In the genomic region with DNA sequence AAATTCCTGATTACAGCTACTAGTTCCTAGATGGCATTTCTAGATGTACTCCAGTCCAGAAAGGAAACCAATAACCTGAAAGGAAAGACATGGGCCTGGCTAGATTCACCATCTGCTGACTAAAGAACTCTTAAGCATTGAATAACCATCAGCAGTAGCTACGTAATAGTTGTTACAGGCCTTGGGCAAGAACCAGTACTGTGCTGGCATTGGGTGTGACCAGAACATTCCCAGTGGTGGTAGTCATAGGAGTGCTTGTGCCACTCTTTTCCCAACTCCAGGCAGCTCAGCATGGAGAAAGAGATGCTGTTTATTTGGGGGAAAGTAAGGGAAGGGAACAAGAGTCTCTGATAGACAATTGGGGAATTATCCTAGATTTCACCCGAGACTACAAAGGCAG, we compare ENCODE assay signal across 19 cellular contexts.
DNase-seq lines count a peak whose midpoint lies in the region; ATAC-seq, FAIRE-seq and TF ChIP-seq lines count a peak whose summit lies in the region.
"Had no signal": no experiment of that assay in that cellular context is flagged by ENCODE, and none has a peak within 500 bp of the region (broad histone marks: within the 10 kb centered on the region; RNA-seq: fewer than 3 reads in every experiment).

No MANE protein-coding gene starts in this region.

- no peaks in the 10 kb centered on the region for H4K20me1 ChIP-seq in mammary epithelial cell (ENCODE audit: insufficient read depth, low read length)
- H4K20me1 ChIP-seq in keratinocyte (ENCODE audit: control insufficient read depth, extremely low read depth, insufficient read depth, low read length), result no peaks in the 10 kb centered on the region
- H4K20me1 ChIP-seq in GM23338 (replicated peaks; ENCODE audit: insufficient read depth), result no peaks in the 10 kb centered on the region

- CTCF ChIA-PET in AG04449 (lab: Yijun Ruan, JAX), result interaction anchor here (1.8 to 3.1 kb wide), 2 partner anchors 9 to 18 kb away, joined by 4 to 8 read pairs; no protein-coding TSS in a partner anchor
- CTCF ChIA-PET in mammary epithelial cell (lab: Charles Lee; ENCODE audit: low non-redundant PET), result no interaction called here

- in situ Hi-C loops in mammary epithelial cell (cut with MboI; ENCODE audit: low sequenced_read_pairs in 2 of 2), result no loop called here

- dilution Hi-C loops in mammary epithelial cell (cut with HindIII; ENCODE audit: low sequenced_read_pairs) (no loop called here), keratinocyte (cut with MboI; ENCODE audit: extremely low pct_ligation_motif_present, low sequenced_read_pairs) (no loop called here)

- DNase-seq in AG04449 (ENCODE audit: low read depth, low spot score), result peak; percentile 19
- DNase-seq in HS-5 (ENCODE audit: low read depth), result peak; percentile 71
- peak; percentile 95 for DNase-seq in mammary epithelial cell
- DNase-seq in keratinocyte (ENCODE audit: low read depth, low spot score), result peak; percentile 92
- DNase-seq in GM23338 (ENCODE audit: low spot score), result no peak
- no peak for DNase-seq in GM10266 (ENCODE audit: extremely low spot score)
- no peak for DNase-seq in nephron progenitor cell
- no peak for DNase-seq in erythroblast (lab: John Stamatoyannopoulos, UW)
- DNase-seq: activated CD4-positive, alpha-beta T cell treated with anti-CD3 and anti-CD28 coated beads for 4 hours; activated T-cell treated with anti-CD3 and anti-CD28 coated beads, Interleukin-2, amount 50 U/mL, for 4 hours; NCI-H1694; NCI-H524; sigmoid colon; stimulated activated naive B cell treated with anti-CD40 and anti-IgM and Interleukin-4, amounts not matched to agents 10 μg/mL and 1 μg/mL and 100 μg/mL, for 72 hours; upper lobe of left lung had no signal

- peak overlapping the region; percentile 86 for H3K27ac ChIP-seq in mammary epithelial cell (ENCODE audit: insufficient read depth, low read depth, low read length)
- peak overlapping the region; percentile 87 for H3K27ac ChIP-seq in keratinocyte (ENCODE audit: control insufficient read depth, insufficient read depth, low read length)
- H3K27ac ChIP-seq in GM23338 (ENCODE audit: low read depth), result no peak overlapping the region
- H3K27ac ChIP-seq: sigmoid colon, upper lobe of left lung had no signal

- H3K4me1 Mint-ChIP-seq in GM23338 (no peaks in the 10 kb centered on the region), nephron progenitor cell (no peaks in the 10 kb centered on the region)
- H3K4me1 Mint-ChIP-seq: neural crest cell; stimulated activated naive B cell treated with anti-CD40 and anti-IgM and Interleukin-4, amounts not matched to agents 10 μg/mL and 1 μg/mL and 100 μg/mL, for 72 hours had no signal

- H3K27me3 ChIP-seq in mammary epithelial cell (ENCODE audit: insufficient read depth, low read length), result no peaks in the 10 kb centered on the region
- H3K27me3 ChIP-seq in keratinocyte (ENCODE audit: control insufficient read depth, extremely low read depth, insufficient read depth, low read length), result no peaks in the 10 kb centered on the region
- no peaks in the 10 kb centered on the region for H3K27me3 ChIP-seq in GM23338 (ENCODE audit: insufficient read depth)
- H3K27me3 ChIP-seq: sigmoid colon, upper lobe of left lung had no signal

- intact Hi-C loops in mammary epithelial cell (cut with micrococcal nuclease), result loop anchor here (5.0 to 10.0 kb wide), 4 partner anchors 43 to 332 kb away; a partner anchor contains a TSS

- ATAC-seq in GM23338, result no peak
- ATAC-seq: activated T-cell treated with anti-CD3 and anti-CD28 coated beads, Interleukin-2, amount 50 U/mL, for 4 hours; stimulated activated naive B cell treated with anti-CD40 and anti-IgM and Interleukin-4, amounts not matched to agents 10 μg/mL and 1 μg/mL and 100 μg/mL, for 72 hours had no signal

- H3K4me1 ChIP-seq in mammary epithelial cell (ENCODE audit: insufficient read depth, low read length) (peaks cover 32% of the 10 kb centered on the region), keratinocyte (ENCODE audit: control insufficient read depth, extremely low read depth, insufficient read depth, low read length) (peaks cover 30% of the 10 kb centered on the region), GM23338 (ENCODE audit: insufficient read depth) (no peaks in the 10 kb centered on the region)
- H3K4me1 ChIP-seq: sigmoid colon, upper lobe of left lung had no signal

- H3K9me1 ChIP-seq in keratinocyte (ENCODE audit: control insufficient read depth, extremely low read depth, insufficient read depth, low read length), result no peaks in the 10 kb centered on the region

- H3K9me3 Mint-ChIP-seq in GM23338 (no peaks in the 10 kb centered on the region), nephron progenitor cell (no peaks in the 10 kb centered on the region)
- H3K9me3 Mint-ChIP-seq: activated T-cell treated with anti-CD3 and anti-CD28 coated beads, Interleukin-2, amount 50 U/mL, for 4 hours; stimulated activated naive B cell treated with anti-CD40 and anti-IgM and Interleukin-4, amounts not matched to agents 10 μg/mL and 1 μg/mL and 100 μg/mL, for 72 hours had no signal

- no TSS peak for BruUV-seq in mammary epithelial cell (replicated peaks; lab: Mats Ljungman, UMichigan)

- H3F3A ChIP-seq in GM23338 (replicated peaks; ENCODE audit: low read depth), result no peaks in the 10 kb centered on the region

- H3K4me2 ChIP-seq in mammary epithelial cell (ENCODE audit: insufficient read depth, low read depth, low read length) (peak overlapping the region; percentile 55), keratinocyte (ENCODE audit: control insufficient read depth, extremely low read depth, insufficient read depth, low read depth, low read length) (peak overlapping the region; percentile 62), GM23338 (no peak overlapping the region)

- FAIRE-seq in keratinocyte (lab: Jason Lieb, UNC), result peak; percentile 96
- FAIRE-seq: H1, RCC 7860 had no signal

- H3K4me3 Mint-ChIP-seq in GM23338 (no peak overlapping the region), nephron progenitor cell (no peak overlapping the region)
- H3K4me3 Mint-ChIP-seq: activated T-cell treated with anti-CD3 and anti-CD28 coated beads, Interleukin-2, amount 50 U/mL, for 4 hours; dendritic cell treated with granulocyte-macrophage colony-stimulating factor and Interleukin-4, amounts not matched to agents 40 ng/mL and 50 ng/mL, for 4 days; neural crest cell; stimulated activated naive B cell treated with anti-CD40 and anti-IgM and Interleukin-4, amounts not matched to agents 10 μg/mL and 1 μg/mL and 100 μg/mL, for 72 hours had no signal

- H3K9me3 ChIP-seq in mammary epithelial cell (replicated peaks; ENCODE audit: insufficient read depth, low read length) (no peaks in the 10 kb centered on the region), keratinocyte (ENCODE audit: control insufficient read depth, low read depth, low read length) (no peaks in the 10 kb centered on the region)
- H3K9me3 ChIP-seq: sigmoid colon, upper lobe of left lung had no signal

- TF ChIP-seq CTCF in AG04449 (IDR thresholded peaks at IDR 0.05; ENCODE audit: insufficient read depth, low read length, missing control alignments) (no peak), mammary epithelial cell (conservative IDR thresholded peaks at IDR 0.05 in 1 of 2, IDR thresholded peaks at IDR 0.05 in 1 of 2; ENCODE audit: extremely low read depth in 1 of 2, insufficient read depth in 1 of 2, low read depth in 1 of 2, low read length in 2 of 2) (no peak), keratinocyte (optimal IDR thresholded peaks at IDR 0.05 in 1 of 3, IDR thresholded peaks at IDR 0.05 in 1 of 3, conservative IDR thresholded peaks at IDR 0.05 in 1 of 3; ENCODE audit: extremely low read depth in 1 of 3, insufficient read depth in 2 of 3, low read length in 3 of 3) (no peak), GM23338 (conservative IDR thresholded peaks at IDR 0.05; ENCODE audit: low read depth in 2 of 2) (no peak), GM10266 (IDR thresholded peaks at IDR 0.05; ENCODE audit: control insufficient read depth, insufficient read depth, low read depth, missing control alignments) (no peak), nephron progenitor cell (IDR thresholded peaks at IDR 0.05) (no peak)

- TF ChIP-seq POLR2A in erythroblast (IDR thresholded peaks at IDR 0.05; ENCODE audit: low read length), result no peak

- H3K36me3 ChIP-seq in mammary epithelial cell (ENCODE audit: insufficient read depth, low read length), result no peaks in the 10 kb centered on the region
- no peaks in the 10 kb centered on the region for H3K36me3 ChIP-seq in keratinocyte (ENCODE audit: control insufficient read depth in 2 of 2, extremely low read depth in 1 of 2, insufficient read depth in 2 of 2, low read length in 2 of 2)
- H3K36me3 ChIP-seq in GM23338 (ENCODE audit: insufficient read depth), result no peaks in the 10 kb centered on the region
- H3K36me3 ChIP-seq: sigmoid colon, upper lobe of left lung had no signal

- H2AFZ ChIP-seq in mammary epithelial cell (ENCODE audit: low read depth, low read length), result peak overlapping the region; percentile 74
- H2AFZ ChIP-seq in keratinocyte (ENCODE audit: control insufficient read depth, low read length), result peak overlapping the region; percentile 68
- no peak overlapping the region for H2AFZ ChIP-seq in GM23338

- no peak overlapping the region for H3K27ac Mint-ChIP-seq in GM23338
- H3K27ac Mint-ChIP-seq in nephron progenitor cell, result no peak overlapping the region
- H3K27ac Mint-ChIP-seq: dendritic cell treated with granulocyte-macrophage colony-stimulating factor and Interleukin-4, amounts not matched to agents 40 ng/mL and 50 ng/mL, for 4 days; stimulated activated naive B cell treated with anti-CD40 and anti-IgM and Interleukin-4, amounts not matched to agents 10 μg/mL and 1 μg/mL and 100 μg/mL, for 72 hours had no signal

- H3K4me3 ChIP-seq in AG04449 (ENCODE audit: low read depth, low read length) (no peak overlapping the region), mammary epithelial cell (replicated peaks in 1 of 3; ENCODE audit: insufficient read depth in 1 of 3, low read depth in 2 of 3, low read length in 3 of 3) (no peak overlapping the region), keratinocyte (ENCODE audit: control insufficient read depth in 2 of 3, extremely low read depth in 1 of 3, insufficient read depth in 2 of 3, low read depth in 1 of 3, low read length in 3 of 3) (no peak overlapping the region), GM23338 (no peak overlapping the region)
- H3K4me3 ChIP-seq: sigmoid colon, upper lobe of left lung had no signal

- H3K9me2 ChIP-seq in GM23338 (ENCODE audit: insufficient read depth), result no peaks in the 10 kb centered on the region; the same call in none of the 2 replicates

- 44% methylated on average over 2 of the region's 2 CpGs for WGBS in mammary epithelial cell (ENCODE audit: low coverage, missing lambda C conversion rate)

- no peaks in the 10 kb centered on the region for H3K36me3 Mint-ChIP-seq in GM23338 (ENCODE audit: low read depth)
- H3K36me3 Mint-ChIP-seq in nephron progenitor cell (ENCODE audit: low read depth), result no peaks in the 10 kb centered on the region
- H3K36me3 Mint-ChIP-seq: stimulated activated naive B cell treated with anti-CD40 and anti-IgM and Interleukin-4, amounts not matched to agents 10 μg/mL and 1 μg/mL and 100 μg/mL, for 72 hours had no signal

- POLR2A ChIA-PET in AG04449 (lab: Yijun Ruan, JAX), result no interaction called here

- no peak overlapping the region for H3K9ac ChIP-seq in mammary epithelial cell (ENCODE audit: insufficient read depth, low read length)
- H3K9ac ChIP-seq in keratinocyte (ENCODE audit: control insufficient read depth, extremely low read depth, insufficient read depth, low read length), result no peak overlapping the region

- H3K79me2 ChIP-seq in mammary epithelial cell (ENCODE audit: insufficient read depth, low read length) (no peaks in the 10 kb centered on the region), keratinocyte (ENCODE audit: control insufficient read depth, insufficient read depth, low read length) (no peaks in the 10 kb centered on the region), GM23338 (replicated peaks; ENCODE audit: insufficient read depth) (no peaks in the 10 kb centered on the region)

- no peaks in the 10 kb centered on the region for H3K27me3 Mint-ChIP-seq in GM23338 (ENCODE audit: insufficient read depth, low read depth, poor library complexity)
- H3K27me3 Mint-ChIP-seq in nephron progenitor cell (ENCODE audit: low read depth, poor library complexity), result no peaks in the 10 kb centered on the region
- H3K27me3 Mint-ChIP-seq: dendritic cell treated with granulocyte-macrophage colony-stimulating factor and Interleukin-4, amounts not matched to agents 40 ng/mL and 50 ng/mL, for 4 days; stimulated activated naive B cell treated with anti-CD40 and anti-IgM and Interleukin-4, amounts not matched to agents 10 μg/mL and 1 μg/mL and 100 μg/mL, for 72 hours had no signal

Comparison
In these comparisons a context has a peak if more than half of its experiments do, and no peak if none do; other contexts are left out.
1. DNase-seq: peak in AG04449 (single experiment), HS-5 (single experiment), mammary epithelial cell (single experiment) and keratinocyte (single experiment); none in GM23338 (single experiment), GM10266 (single experiment), nephron progenitor cell (single experiment) and erythroblast (0 of 2).